Comparison of ENCODE assay signal across 8 cellular contexts in genomic region chr6:35736293-35736894, GRCh38. TPM values are rescaled to one million over a fixed set of nuclear protein-coding genes. Genes with fewer than 3 reads are reported as not detected.
DNase-seq lines count a peak whose midpoint lies in the region; ATAC-seq and TF ChIP-seq lines count a peak whose summit lies in the region.

No MANE protein-coding gene starts in this region.

- peaks cover 0 to under 1% of the 10 kb centered on the region in 2 donors for H3K36me3 Mint-ChIP-seq in CD4-positive, alpha-beta memory T cell

- WGBS in tibial nerve, 2 donors = 66 to 70% methylated on average over 7 of the region's 7 CpGs

- no peaks in the 10 kb centered on the region for H3K9me3 Mint-ChIP-seq in CD4-positive, alpha-beta memory T cell

- peak in 1 of 2 donors; percentile 64 for TF ChIP-seq EP300 in tibial nerve (IDR thresholded peaks at IDR 0.05)

- H3K4me3 ChIP-seq in CD4-positive, alpha-beta memory T cell (ENCODE audit: low read length in 2 of 2) = no peak overlapping the region
- H3K4me3 ChIP-seq in PC-9 (no peak overlapping the region), fibroblast of villous mesenchyme (ENCODE audit: low read depth, low read length) (no peak overlapping the region), osteoblast (ENCODE audit: insufficient read depth, low read length) (no peak overlapping the region), tibial nerve (no peak overlapping the region)

- DNase-seq in CD4-positive, alpha-beta memory T cell = peak; percentile 79 to 86 (median 81)
- peak; percentile 51 to 71 for DNase-seq in PC-9
- peak; percentile 70 to 71 for DNase-seq in activated T-helper 1 cell treated with anti-CD3 and anti-CD28 coated beads, Interleukin-2, amount 50 U/mL, for 16 hours (ENCODE audit: low read depth in 1 of 2, low spot score in 1 of 2)
- DNase-seq in fibroblast of villous mesenchyme (ENCODE audit: low read depth) = peak; percentile 73
- DNase-seq in osteoblast (ENCODE audit: insufficient read length, low spot score, missing footprints) = peak; percentile 95
- DNase-seq in tibial nerve (ENCODE audit: low spot score in 2 of 2) = peak; percentile 65 to 86

- ATAC-seq in HG02798 (IDR thresholded peaks at IDR 0.05; ENCODE audit: poor library complexity, unreplicated experiment) = peak; percentile 20
- no peak for ATAC-seq in GM19023 (IDR thresholded peaks at IDR 0.05; ENCODE audit: unreplicated experiment)

- H3K4me1 Mint-ChIP-seq in CD4-positive, alpha-beta memory T cell = peaks cover 30 to 58% (median 47%) of the 10 kb centered on the region in 4 donors

- no peak overlapping the region for H3K4me2 ChIP-seq in PC-9
- H3K4me2 ChIP-seq in osteoblast (ENCODE audit: insufficient read depth, low read length) = no peak overlapping the region

- H3F3A ChIP-seq in PC-9 (ENCODE audit: insufficient read depth, low read depth) = no peaks in the 10 kb centered on the region

- H3K9me3 ChIP-seq in CD4-positive, alpha-beta memory T cell (ENCODE audit: control insufficient read depth in 1 of 2, low read length in 2 of 2) = no peaks in the 10 kb centered on the region
- H3K9me3 ChIP-seq in PC-9 (ENCODE audit: insufficient read depth, low read depth) (no peaks in the 10 kb centered on the region), osteoblast (ENCODE audit: low read depth, low read length) (no peaks in the 10 kb centered on the region), tibial nerve (no peaks in the 10 kb centered on the region)

- H3K27me3 ChIP-seq in CD4-positive, alpha-beta memory T cell (ENCODE audit: insufficient read depth, low read length) = no peaks in the 10 kb centered on the region
- H3K27me3 ChIP-seq in PC-9 (ENCODE audit: insufficient read depth, low read depth) (no peaks in the 10 kb centered on the region), osteoblast (ENCODE audit: insufficient read depth, low read length) (no peaks in the 10 kb centered on the region), tibial nerve (no peaks in the 10 kb centered on the region)

- peak; percentile 88 for TF ChIP-seq CTCF in PC-9 (conservative IDR thresholded peaks at IDR 0.05)
- peak; percentile 95 for TF ChIP-seq CTCF in fibroblast of villous mesenchyme (IDR thresholded peaks at IDR 0.05; ENCODE audit: insufficient read depth, low read depth, low read length)
- TF ChIP-seq CTCF in osteoblast (IDR thresholded peaks at IDR 0.05; ENCODE audit: extremely low read depth, low read depth, low read length) = peak; percentile 96
- peak; percentile 86 to 92 (median 90) for TF ChIP-seq CTCF in tibial nerve (IDR thresholded peaks at IDR 0.05)

- H3K9me2 ChIP-seq in PC-9 (ENCODE audit: insufficient read depth) = no peaks in the 10 kb centered on the region

- no TSS peak for BruUV-seq in PC-9 (replicated peaks; lab: Mats Ljungman, UMichigan)

- no peaks in the 10 kb centered on the region for H3K36me3 ChIP-seq in CD4-positive, alpha-beta memory T cell (ENCODE audit: insufficient read depth, low read length)
- H3K36me3 ChIP-seq in PC-9 (ENCODE audit: low read depth) = no peaks in the 10 kb centered on the region
- no peaks in the 10 kb centered on the region for H3K36me3 ChIP-seq in osteoblast (ENCODE audit: insufficient read depth, low read length)
- H3K36me3 ChIP-seq in tibial nerve = no peaks in the 10 kb centered on the region

- H3K4me1 ChIP-seq in CD4-positive, alpha-beta memory T cell (ENCODE audit: insufficient read depth, low read length) = peaks cover 55% of the 10 kb centered on the region
- H3K4me1 ChIP-seq in PC-9 (replicated peaks; ENCODE audit: insufficient read depth) = peaks cover 7% of the 10 kb centered on the region
- H3K4me1 ChIP-seq in osteoblast (ENCODE audit: insufficient read depth, low read length) = peaks cover 7% of the 10 kb centered on the region
- peaks cover 5 to 42% (median 26%) of the 10 kb centered on the region in 4 donors for H3K4me1 ChIP-seq in tibial nerve

- no peaks in the 10 kb centered on the region for H3K79me2 ChIP-seq in PC-9 (ENCODE audit: low read depth)
- H3K79me2 ChIP-seq in osteoblast (ENCODE audit: insufficient read depth, low read length) = no peaks in the 10 kb centered on the region

- CTCF ChIA-PET in CD4-positive, alpha-beta memory T cell (lab: Charles Lee; ENCODE audit: partially characterized antibody) = interaction anchor here (0.6 to 17.0 kb wide), 52 partner anchors 10 to 816 kb away, joined by 3 to 360 read pairs (median 6); partner anchors contain the start of gene FKBP5
- CTCF ChIA-PET in PC-9 (lab: Charles Lee) = interaction anchor here (0.6 to 2.1 kb wide), 10 partner anchors 9 to 389 kb away, joined by 3 to 18 read pairs (median 4); no protein-coding TSS in a partner anchor

- H3K27me3 Mint-ChIP-seq in CD4-positive, alpha-beta memory T cell = no peaks in the 10 kb centered on the region

- intact Hi-C loops in CD4-positive, alpha-beta memory T cell (cut with micrococcal nuclease) = loop anchor here (1.0 to 5.0 kb wide), 6 partner anchors 20 to 440 kb away; partner anchors contain the start of genes DEF6, FANCE and PPARD
- intact Hi-C loops in PC-9 (cut with micrococcal nuclease; ENCODE audit: unreplicated experiment) = loop anchor here (1.0 to 10.0 kb wide), 4 partner anchors 152 to 440 kb away; partner anchors contain the start of genes DEF6 and RPL10A

- peak overlapping the region; percentile 57 to 92 (median 79) for H3K27ac Mint-ChIP-seq in CD4-positive, alpha-beta memory T cell

- no peaks in the 10 kb centered on the region for H4K20me1 ChIP-seq in PC-9 (ENCODE audit: insufficient read depth)
- H4K20me1 ChIP-seq in osteoblast (ENCODE audit: insufficient read depth, low read length) = no peaks in the 10 kb centered on the region

- H3K27ac ChIP-seq in CD4-positive, alpha-beta memory T cell (ENCODE audit: low read depth, low read length) = no peak overlapping the region
- no peak overlapping the region for H3K27ac ChIP-seq in PC-9
- H3K27ac ChIP-seq in osteoblast (ENCODE audit: low read depth, low read length) = no peak overlapping the region
- peak overlapping the region in 1 of 4 donors; percentile 100 for H3K27ac ChIP-seq in tibial nerve

- H2AFZ ChIP-seq in PC-9 (no peak overlapping the region), osteoblast (ENCODE audit: low read length) (peak overlapping the region; percentile 12)

- H3K4me3 Mint-ChIP-seq in CD4-positive, alpha-beta memory T cell = peak overlapping the region in 6 of 8 donors; percentile 39 to 73 (median 61)

- POLR2A ChIA-PET in CD4-positive, alpha-beta memory T cell (lab: Charles Lee; ENCODE audit: partially characterized antibody) = interaction anchor here (0.7 to 3.4 kb wide), 15 partner anchors 9 to 415 kb away, joined by 3 to 35 read pairs (median 6); partner anchors contain the start of gene FANCE
- POLR2A ChIA-PET in PC-9 (lab: Charles Lee; ENCODE audit: unreplicated experiment) = interaction anchor here (0.6 kb wide), 1 partner anchor 180 kb away, joined by 4 read pairs; no protein-coding TSS in a partner anchor

- no peak for TF ChIP-seq POLR2A in tibial nerve (IDR thresholded peaks at IDR 0.05)

RNA-seq across cellular contexts. Expression of gene ARMC12, which starts 0.4 kb away (rescaled TPM):
- total RNA-seq in CD4-positive, alpha-beta memory T cell = 1 to 10 TPM in 1 of 2 experiments, under 1 TPM in 1; 0.69 to 1.3 TPM
- under 1 TPM in 1 of 2 donors, not detected in 1; 0.28 TPM for polyA plus RNA-seq in CD4-positive, alpha-beta memory T cell
- total RNA-seq in PC-9 (2021) (0.35 and 0.57 TPM in 2 replicates), fibroblast of villous mesenchyme (0.43 TPM in 1 of 2 replicates, not detected in the other), osteoblast (0.36 and 0.59 TPM in 2 replicates), tibial nerve (1 to 10 TPM in 2 of 4 donors, not detected in 2; 2.2 to 2.9 TPM)

RNA-seq across cellular contexts. Expression of gene CLPSL2, which starts 40.0 kb away (rescaled TPM):
- not detected for total RNA-seq in CD4-positive, alpha-beta memory T cell
- not detected for polyA plus RNA-seq in CD4-positive, alpha-beta memory T cell
- total RNA-seq in PC-9 (2021) = 0.76 TPM in 1 of 2 replicates, not detected in the other
- total RNA-seq in fibroblast of villous mesenchyme = not detected in 2 replicates
- not detected in 2 replicates for total RNA-seq in osteoblast
- total RNA-seq in tibial nerve = not detected

RNA-seq across cellular contexts. Expression of gene CLPSL1, which starts 44.4 kb away (rescaled TPM):
- not detected for total RNA-seq in CD4-positive, alpha-beta memory T cell
- polyA plus RNA-seq in CD4-positive, alpha-beta memory T cell = not detected
- total RNA-seq in PC-9 (2021) = not detected in 2 replicates
- total RNA-seq in fibroblast of villous mesenchyme = not detected in 2 replicates
- not detected in 2 replicates for total RNA-seq in osteoblast
- total RNA-seq in tibial nerve = not detected

RNA-seq across cellular contexts. Expression of gene FKBP5, which starts 47.7 kb away (rescaled TPM):
- total RNA-seq in CD4-positive, alpha-beta memory T cell = 10 to 100 TPM; 72.9 to 74.2 TPM
- polyA plus RNA-seq in CD4-positive, alpha-beta memory T cell = 100 to 1,000 TPM in 1 of 2 donors, 10 to 100 TPM in 1; 94.2 to 233 TPM
- total RNA-seq in PC-9 (2021) (3.9 and 5.0 TPM in 2 replicates), fibroblast of villous mesenchyme (1.3 and 3.2 TPM in 2 replicates), osteoblast (5.1 and 6.2 TPM in 2 replicates), tibial nerve (100 to 1,000 TPM; 304 to 768 (median 608) TPM)
